1 cellular context compared by ENCODE assay signal in genomic region chr19:27793128-27793643, GRCh38.
A peak's percentile ranks its signal among the peaks of the same experiment; 100 is the strongest.
TF ChIP-seq lines count a peak whose summit lies in the region.

No MANE protein-coding gene starts in this region.

TF ChIP-seq in HEK293, 187 proteins besides CTCF, POLR2A, EP300 and RAD21 (continued from another document):
- TF ChIP-seq, protein P1, sequence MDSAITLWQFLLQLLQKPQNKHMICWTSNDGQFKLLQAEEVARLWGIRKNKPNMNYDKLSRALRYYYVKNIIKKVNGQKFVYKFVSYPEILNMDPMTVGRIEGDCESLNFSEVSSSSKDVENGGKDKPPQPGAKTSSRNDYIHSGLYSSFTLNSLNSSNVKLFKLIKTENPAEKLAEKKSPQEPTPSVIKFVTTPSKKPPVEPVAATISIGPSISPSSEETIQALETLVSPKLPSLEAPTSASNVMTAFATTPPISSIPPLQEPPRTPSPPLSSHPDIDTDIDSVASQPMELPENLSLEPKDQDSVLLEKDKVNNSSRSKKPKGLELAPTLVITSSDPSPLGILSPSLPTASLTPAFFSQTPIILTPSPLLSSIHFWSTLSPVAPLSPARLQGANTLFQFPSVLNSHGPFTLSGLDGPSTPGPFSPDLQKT (IDR thresholded peaks at IDR 0.05; ENCODE audit: borderline replicate concordance, low read depth, low read length): no peak
- TF ChIP-seq, protein P2, sequence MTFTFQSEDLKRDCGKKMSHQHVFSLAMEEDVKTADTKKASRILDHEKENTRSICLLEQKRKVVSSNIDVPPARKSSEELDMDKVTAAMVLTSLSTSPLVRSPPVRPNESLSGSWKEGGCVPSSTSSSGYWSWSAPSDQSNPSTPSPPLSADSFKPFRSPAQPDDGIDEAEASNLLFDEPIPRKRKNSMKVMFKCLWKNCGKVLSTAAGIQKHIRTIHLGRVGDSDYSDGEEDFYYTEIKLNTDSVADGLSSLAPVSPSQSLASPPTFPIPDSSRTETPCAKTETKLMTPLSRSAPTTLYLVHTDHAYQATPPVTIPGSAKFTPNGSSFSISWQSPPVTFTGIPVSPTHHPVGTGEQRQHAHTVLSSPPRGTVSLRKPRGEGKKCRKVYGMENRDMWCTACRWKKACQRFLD (tag by site-specific recombination; IDR thresholded peaks at IDR 0.05): no peak
- TF ChIP-seq ZNF133 (tag by site-specific recombination; IDR thresholded peaks at IDR 0.05): peak; percentile 78
- peak; percentile 53 for TF ChIP-seq PRDM10 (tag by site-specific recombination; IDR thresholded peaks at IDR 0.05)
- no peak; the same call in 1 of the 2 replicates for TF ChIP-seq REPIN1 (tag by site-specific recombination; IDR thresholded peaks at IDR 0.05; ENCODE audit: low read depth)
- no peak for TF ChIP-seq ZNF404 (tag by site-specific recombination; IDR thresholded peaks at IDR 0.05)
- TF ChIP-seq ZNF785 (tag by site-specific recombination; IDR thresholded peaks at IDR 0.05): no peak
- no peak for TF ChIP-seq ZNF701 (tag by site-specific recombination; IDR thresholded peaks at IDR 0.05)
- peak; percentile 84 for TF ChIP-seq ZNF561 (tag by site-specific recombination; IDR thresholded peaks at IDR 0.05; ENCODE audit: borderline replicate concordance)
